In the genomic region with DNA sequence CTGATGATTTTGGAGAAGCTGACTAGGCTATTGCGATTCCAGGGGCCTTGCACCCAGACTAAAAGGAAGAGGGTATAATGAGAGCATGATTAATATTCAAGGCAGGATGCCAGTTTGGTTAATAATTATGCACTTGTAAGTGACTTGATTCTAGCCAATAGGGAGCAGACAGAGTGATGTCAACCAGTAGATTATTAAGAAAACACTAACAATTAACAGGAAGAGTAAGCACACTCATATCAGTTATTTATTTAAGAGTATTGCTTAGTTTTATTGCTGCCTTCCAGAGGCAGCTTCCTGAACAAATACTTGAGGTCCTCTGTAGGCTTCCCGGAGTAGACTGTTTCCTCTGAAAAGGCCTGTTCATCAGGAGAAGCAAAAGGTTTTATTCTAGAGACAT, we compare ENCODE assay signal across 26 cellular contexts.
"Had no signal": no experiment of that assay in that cellular context is flagged by ENCODE, and none has a peak within 500 bp of the region (broad histone marks: within the 10 kb centered on the region; RNA-seq: fewer than 3 reads in every experiment).

No MANE protein-coding gene starts in this region.

- FAIRE-seq: endometrium had no signal

- H3K79me2 ChIP-seq: parathyroid adenoma had no signal

- ATAC-seq: foreskin keratinocyte; left cardiac atrium; natural killer cell treated with Interleukin-12 subunit alpha and Interleukin-12 subunit beta and Interleukin-15 and Interleukin-18, amount 100 ng/mL, for 72 hours; stimulated activated memory B cell treated with anti-CD40 and anti-IgM and Interleukin-4, amounts not matched to agents 10 μg/mL and 1 μg/mL and 100 μg/mL, for 72 hours; upper lobe of right lung had no signal

- DNase-seq: effector memory CD4-positive, alpha-beta T cell; foreskin keratinocyte; head of caudate nucleus; hippocampal formation; islet precursor cell; left cardiac atrium; left ventricle myocardium inferior; mesenchymal stem cell; midbrain; occipital lobe; retina; right lobe of liver; spleen; stimulated activated CD4-positive, alpha-beta T cell treated with anti-CD3 and anti-CD28 coated beads, Interleukin-15, amount 100 ng/mL, for 24 hours; stimulated activated CD4-positive, alpha-beta T cell treated with anti-CD3 and anti-CD28 coated beads, Interleukin-1b, Interleukin-23, amount 100 ng/mL, for 48 hours; stimulated activated CD4-positive, alpha-beta T cell treated with anti-CD3 and anti-CD28 coated beads, Interleukin-4, amount 100 ng/mL, for 24 hours; upper lobe of right lung had no signal

- H3K36me3 ChIP-seq: left ventricle myocardium inferior, prostate gland, right lobe of liver, spleen, tibial nerve, upper lobe of right lung, vagina had no signal

- H3K9ac ChIP-seq: parathyroid adenoma had no signal

- H3K27ac ChIP-seq: epithelial cell of prostate, foreskin keratinocyte, left ventricle myocardium inferior, parathyroid adenoma, prostate gland, right lobe of liver, spleen, tibial nerve, upper lobe of right lung, vagina had no signal

- H2AFZ ChIP-seq: parathyroid adenoma had no signal

- H3K9me3 ChIP-seq: prostate gland, right lobe of liver, upper lobe of right lung, vagina had no signal

- H3K27me3 ChIP-seq: foreskin keratinocyte, right lobe of liver, spleen, tibial nerve, upper lobe of right lung, vagina had no signal

- H3K4me1 ChIP-seq: foreskin keratinocyte, left ventricle myocardium inferior, parathyroid adenoma, prostate gland, right lobe of liver, spleen, tibial nerve, upper lobe of right lung, vagina had no signal

- H3K4me3 ChIP-seq: left ventricle myocardium inferior, lung, prostate gland, right lobe of liver, spleen, tibial nerve, upper lobe of right lung, vagina had no signal
